In genomic region chr20:4243071-4243470, GRCh38 we compare ENCODE assay signal across 19 cellular contexts. TPM values are rescaled to one million over a fixed set of nuclear protein-coding genes. Genes with fewer than 3 reads are reported as not detected.
A peak's percentile ranks its signal among the peaks of the same experiment; 100 is the strongest.
DNase-seq lines count a peak whose midpoint lies in the region; ATAC-seq, FAIRE-seq and TF ChIP-seq lines count a peak whose summit lies in the region.
"Had no signal": no experiment of that assay in that cellular context is flagged by ENCODE, and none has a peak within 500 bp of the region (broad histone marks: within the 10 kb centered on the region; RNA-seq: fewer than 3 reads in every experiment).

No MANE protein-coding gene starts in this region.

- H3K27ac ChIP-seq in HEK293 (ENCODE audit: extremely low read depth, low read depth, low read length) (no peak overlapping the region), SK-N-SH (ENCODE audit: low read depth in 2 of 2, low read length in 1 of 2) (no peak overlapping the region), parathyroid adenoma (no peak overlapping the region), kidney (ENCODE audit: low read depth in 2 of 2, low read length in 2 of 2) (no peak overlapping the region)
- H3K27ac ChIP-seq: RWPE1, thyroid gland had no signal

- DNase-seq in SK-N-SH (no peak), mesenteric fat pad (ENCODE audit: low spot score) (no peak), kidney (no peak)
- DNase-seq: activated CD4-positive, alpha-beta memory T cell treated with anti-CD3 and anti-CD28 coated beads for 36 hours; activated T-cell treated with anti-CD3 and anti-CD28 coated beads, Interleukin-2, amount 50 U/mL, for 24 hours; head of caudate nucleus; NCI-H1092; NCI-H2081; NCI-H774; spleen; SW 1271 had no signal

- peak overlapping the region; percentile 49 for H3K4me2 ChIP-seq in SK-N-SH
- no peak overlapping the region for H3K4me2 ChIP-seq in parathyroid adenoma (ENCODE audit: low read length)

- H3F3A ChIP-seq in SK-N-SH (replicated peaks; ENCODE audit: insufficient read depth): no peaks in the 10 kb centered on the region

- ATAC-seq in GM19397 (IDR thresholded peaks at IDR 0.05; ENCODE audit: unreplicated experiment) (no peak), GM18870 (IDR thresholded peaks at IDR 0.05; ENCODE audit: unreplicated experiment) (no peak)

- no peaks in the 10 kb centered on the region for H3K9me2 ChIP-seq in SK-N-SH

- FAIRE-seq in kidney (lab: Jason Lieb, UNC): no peak

- no peaks in the 10 kb centered on the region for H4K20me1 ChIP-seq in SK-N-SH (ENCODE audit: insufficient read depth)

- no peaks in the 10 kb centered on the region for H3K9me3 ChIP-seq in HEK293 (ENCODE audit: control insufficient read depth, insufficient read depth, low read depth, low read length)
- no peaks in the 10 kb centered on the region for H3K9me3 ChIP-seq in SK-N-SH
- H3K9me3 ChIP-seq in parathyroid adenoma (ENCODE audit: control insufficient read depth, low read length): no peaks in the 10 kb centered on the region
- peaks cover 0 to 4% of the 10 kb centered on the region in 2 donors for H3K9me3 ChIP-seq in kidney (ENCODE audit: control insufficient read depth in 1 of 2, low read length in 2 of 2)
- H3K9me3 ChIP-seq: thyroid gland had no signal

- no peak for TF ChIP-seq CTCF in HEK293 (tag by site-specific recombination; IDR thresholded peaks at IDR 0.05)
- TF ChIP-seq CTCF in SK-N-SH (IDR thresholded peaks at IDR 0.05): no peak
- no peak for TF ChIP-seq CTCF in parathyroid adenoma (IDR thresholded peaks at IDR 0.05)
- TF ChIP-seq CTCF in kidney (IDR thresholded peaks at IDR 0.05; ENCODE audit: borderline replicate concordance, extremely low read depth, insufficient read depth): no peak

- intact Hi-C loops in kidney (cut with DNase I): no loop called here

- H3K36me3 ChIP-seq in HEK293 (ENCODE audit: control insufficient read depth in 2 of 2, insufficient read depth in 1 of 2, low read length in 2 of 2): no peaks in the 10 kb centered on the region
- no peaks in the 10 kb centered on the region for H3K36me3 ChIP-seq in SK-N-SH (replicated peaks in 1 of 2; ENCODE audit: control insufficient read depth in 1 of 2, insufficient read depth in 2 of 2, low read length in 1 of 2)
- H3K36me3 ChIP-seq in parathyroid adenoma (ENCODE audit: control insufficient read depth, insufficient read depth, low read length): no peaks in the 10 kb centered on the region
- H3K36me3 ChIP-seq in kidney (ENCODE audit: control insufficient read depth in 1 of 2, insufficient read depth in 2 of 2, low read length in 2 of 2): no peaks in the 10 kb centered on the region
- H3K36me3 ChIP-seq: spleen, thyroid gland had no signal

- H3K4me3 ChIP-seq in HEK293 (ENCODE audit: low read depth, low read length) (no peak overlapping the region), SK-N-SH (ENCODE audit: low read depth in 2 of 2, low read length in 1 of 2) (no peak overlapping the region; a peak in 1 of 4 replicates), iPS-11a (ENCODE audit: low read depth, low read length) (peak overlapping the region; percentile 6), parathyroid adenoma (ENCODE audit: low read depth, low read length) (no peak overlapping the region), kidney (ENCODE audit: low read length in 2 of 2) (no peak overlapping the region)
- H3K4me3 ChIP-seq: spleen, thyroid gland had no signal

- TF ChIP-seq EP300 in SK-N-SH (IDR thresholded peaks at IDR 0.05; ENCODE audit: borderline replicate concordance in 1 of 2, low read depth in 1 of 2, low read length in 1 of 2): no peak

- POLR2A ChIA-PET in HEK293 (lab: Yijun Ruan, JAX) (interaction anchor here (0.5 kb wide), 1 partner anchor 121 kb away, joined by 6 read pairs; no protein-coding TSS in a partner anchor), SK-N-SH (lab: Yijun Ruan, JAX) (no interaction called here)

- H3K9ac ChIP-seq in SK-N-SH (no peak overlapping the region), parathyroid adenoma (no peak overlapping the region), kidney (ENCODE audit: low read length in 2 of 2) (no peak overlapping the region)

- H3K4me1 ChIP-seq in HEK293 (ENCODE audit: control insufficient read depth, insufficient read depth, low read length) (no peaks in the 10 kb centered on the region), SK-N-SH (ENCODE audit: control insufficient read depth in 1 of 2, insufficient read depth in 2 of 2, low read depth in 1 of 2, low read length in 1 of 2) (peaks cover 0 to 14% of the 10 kb centered on the region in 2 experiments; a peak in 3 of 4 replicates), parathyroid adenoma (no peaks in the 10 kb centered on the region), kidney (ENCODE audit: control insufficient read depth in 1 of 2, insufficient read depth in 1 of 2, low read depth in 1 of 2, low read length in 2 of 2) (no peaks in the 10 kb centered on the region)
- H3K4me1 ChIP-seq: thyroid gland had no signal

- 15% methylated on average over 5 of the region's 17 CpGs for WGBS in SK-N-SH (ENCODE audit: low lambda C conversion rate)

- CTCF ChIA-PET in HEK293 (lab: Yijun Ruan, JAX) (interaction anchor here (0.7 kb wide), 1 partner anchor 222 kb away, joined by 5 read pairs; no protein-coding TSS in a partner anchor), SK-N-SH (lab: Yijun Ruan, JAX) (interaction anchor here (1.1 kb wide), 1 partner anchor 35 kb away, joined by 3 read pairs; no protein-coding TSS in a partner anchor)

- H3K27me3 ChIP-seq in SK-N-SH (ENCODE audit: insufficient read depth) (no peaks in the 10 kb centered on the region), parathyroid adenoma (ENCODE audit: control insufficient read depth, insufficient read depth, low read length) (peaks cover 5% of the 10 kb centered on the region)
- H3K27me3 ChIP-seq: thyroid gland had no signal

- H3K79me2 ChIP-seq in SK-N-SH (ENCODE audit: insufficient read depth) (0 out of 2 replicates have a peak, but pooled peaks cover 3% of the 10 kb centered on the region), parathyroid adenoma (no peaks in the 10 kb centered on the region)

- TF ChIP-seq RAD21 in SK-N-SH (IDR thresholded peaks at IDR 0.05; ENCODE audit: low read length): no peak

- no peak overlapping the region for H2AFZ ChIP-seq in SK-N-SH (ENCODE audit: low read depth)
- peak overlapping the region; percentile 34 for H2AFZ ChIP-seq in parathyroid adenoma

TF ChIP-seq in HEK293, 187 proteins besides CTCF, POLR2A, EP300 and RAD21 (continues in another document):
- TF ChIP-seq ZNF335 (tag by site-specific recombination; conservative IDR thresholded peaks at IDR 0.05) (0 out of 2 replicates have a peak, but pooled peaks have one; percentile 32), ZNF677 (tag by site-specific recombination; IDR thresholded peaks at IDR 0.05) (no peak), OSR2 (tag by site-specific recombination; IDR thresholded peaks at IDR 0.05) (no peak), SALL2 (tag by site-specific recombination; IDR thresholded peaks at IDR 0.05; ENCODE audit: borderline replicate concordance) (no peak), ZNF629 (tag by site-specific recombination; IDR thresholded peaks at IDR 0.05) (no peak), ZNF621 (tag by site-specific recombination; IDR thresholded peaks at IDR 0.05) (no peak), ZBTB21 (tag by site-specific recombination; IDR thresholded peaks at IDR 0.05) (no peak), ZNF670 (tag by site-specific recombination; IDR thresholded peaks at IDR 0.05; ENCODE audit: low read depth) (no peak), KLF9 (tag by site-specific recombination; IDR thresholded peaks at IDR 0.05; ENCODE audit: low read depth) (peak; percentile 53; the same call in 1 of the 2 replicates), ZNF146 (tag by site-specific recombination; IDR thresholded peaks at IDR 0.05) (no peak), ZNF184 (tag by site-specific recombination; IDR thresholded peaks at IDR 0.05) (no peak), OVOL3 (tag by site-specific recombination; IDR thresholded peaks at IDR 0.05) (no peak)

TF ChIP-seq in SK-N-SH, 30 proteins besides CTCF, POLR2A, EP300 and RAD21 (continues in another document):
- no peak for TF ChIP-seq SMC3 (IDR thresholded peaks at IDR 0.05; ENCODE audit: low read depth, low read length)
- no peak for TF ChIP-seq MAX (IDR thresholded peaks at IDR 0.05; ENCODE audit: low read depth)
- no peak for TF ChIP-seq TCF12 (IDR thresholded peaks at IDR 0.05)
- no peak for TF ChIP-seq FOXM1 (IDR thresholded peaks at IDR 0.05; ENCODE audit: low read depth)
- TF ChIP-seq EZH2phosphoT487 (IDR thresholded peaks at IDR 0.05; ENCODE audit: borderline replicate concordance, low read depth): no peak
- no peak for TF ChIP-seq PBX3 (IDR thresholded peaks at IDR 0.05)
- TF ChIP-seq ELF1 (IDR thresholded peaks at IDR 0.05): no peak
- TF ChIP-seq GATA2 (CRISPR knock-in tag; IDR thresholded peaks at IDR 0.05): no peak
- no peak for TF ChIP-seq YY1 (IDR thresholded peaks at IDR 0.05; ENCODE audit: low read depth)
- TF ChIP-seq JUND (IDR thresholded peaks at IDR 0.05): no peak

RNA-seq across cellular contexts. Expression of gene ADRA1D, which starts 6.0 kb away (rescaled TPM):
- polyA plus RNA-seq in SK-N-SH (2012; rRNA removed): 1.0 and 1.5 TPM in 2 replicates
- polyA plus RNA-seq in SK-N-SH (2012; cell fraction: cytosol; rRNA removed): 0.26 and 0.85 TPM in 2 replicates
- polyA plus RNA-seq in SK-N-SH (2012; cell fraction: nucleus; rRNA removed): 1.2 and 1.3 TPM in 2 replicates
- 1.0 TPM for total RNA-seq in mesenteric fat pad
- total RNA-seq in kidney: 1.1 TPM
- 0.39 TPM for polyA plus RNA-seq in kidney (ENCODE audit: insufficient read depth, low read depth, low replicate concordance)
- total RNA-seq: activated CD4-positive, alpha-beta memory T cell treated with anti-CD3 and anti-CD28 coated beads for 36 hours; G401 had no signal
